22 cellular contexts compared by ENCODE assay signal in genomic region chr20:53180928-53181362, GRCh38.
"Had no signal": no experiment of that assay in that cellular context is flagged by ENCODE, and none has a peak within 500 bp of the region (broad histone marks: within the 10 kb centered on the region; RNA-seq: fewer than 3 reads in every experiment).

No MANE protein-coding gene starts in this region.

- ATAC-seq: activated CD4-positive, CD25-positive, alpha-beta regulatory T cell treated with anti-CD3 and anti-CD28 coated beads, Interleukin-2, amount 50 U/mL, for 24 hours; activated CD8-positive, alpha-beta T cell treated with anti-CD3 and anti-CD28 coated beads for 36 hours; activated T-cell treated with anti-CD3 and anti-CD28 coated beads, Interleukin-2, amount 50 U/mL, for 4 hours; gastroesophageal sphincter; heart right ventricle had no signal

- H3K4me3 Mint-ChIP-seq: activated B cell treated with CpG ODN at 0.5 μM for 24 hours; activated CD8-positive, alpha-beta T cell treated with anti-CD3 and anti-CD28 coated beads for 36 hours; activated naive CD8-positive, alpha-beta T cell treated with anti-CD3 and anti-CD28 coated beads, Interleukin-2, amount 10 ng/mL, durations not matched to agents 7 days and 5 days; activated T-cell treated with anti-CD3 and anti-CD28 coated beads, Interleukin-2, amount 50 U/mL, for 4 hours; brain had no signal

- H3K4me1 Mint-ChIP-seq: activated B cell treated with CpG ODN at 0.5 μM for 24 hours; activated naive CD8-positive, alpha-beta T cell treated with anti-CD3 and anti-CD28 coated beads, Interleukin-2, amount 10 ng/mL, durations not matched to agents 7 days and 5 days had no signal

- H3K9me3 Mint-ChIP-seq: activated B cell treated with CpG ODN at 0.5 μM for 24 hours; activated CD8-positive, alpha-beta T cell treated with anti-CD3 and anti-CD28 coated beads for 36 hours; activated naive CD8-positive, alpha-beta T cell treated with anti-CD3 and anti-CD28 coated beads, Interleukin-2, amount 10 ng/mL, durations not matched to agents 7 days and 5 days; activated T-cell treated with anti-CD3 and anti-CD28 coated beads, Interleukin-2, amount 50 U/mL, for 4 hours; activated T-helper 2 cell treated with anti-CD3 and anti-CD28 coated beads, Interferon-gamma antibody, Interleukin-2, Interleukin-4, amounts not matched to agents 10 μg/mL and 5 μg/mL and 100 μg/mL, durations not matched to agents 14 hours and 24 hours and 36 hours; brain had no signal

- H3K27ac Mint-ChIP-seq: activated B cell treated with CpG ODN at 0.5 μM for 24 hours; activated CD8-positive, alpha-beta T cell treated with anti-CD3 and anti-CD28 coated beads for 36 hours; activated naive CD8-positive, alpha-beta T cell treated with anti-CD3 and anti-CD28 coated beads, Interleukin-2, amount 10 ng/mL, durations not matched to agents 7 days and 5 days; activated T-helper 2 cell treated with anti-CD3 and anti-CD28 coated beads, Interferon-gamma antibody, Interleukin-2, Interleukin-4, amounts not matched to agents 10 μg/mL and 5 μg/mL and 100 μg/mL, durations not matched to agents 14 hours and 24 hours and 36 hours; brain had no signal

- DNase-seq: activated B cell treated with CpG ODN at 0.5 μM for 24 hours; activated CD4-positive, alpha-beta T cell treated with anti-CD3 and anti-CD28 coated beads for 48 hours; activated CD4-positive, alpha-beta T cell treated with anti-CD3 and anti-CD28 coated beads, Interleukin-2, amount 50 U/mL, for 1 hour; activated CD4-positive, alpha-beta T cell treated with anti-CD3 and anti-CD28 coated beads, Interleukin-2, amount 50 U/mL, for 48 hours; activated CD8-positive, alpha-beta memory T cell treated with anti-CD3 and anti-CD28 coated beads for 24 hours; activated CD8-positive, alpha-beta T cell treated with anti-CD3 and anti-CD28 coated beads for 36 hours; activated effector memory CD4-positive, alpha-beta T cell treated with anti-CD3 and anti-CD28 coated beads, Interleukin-2, amount 50 U/mL, for 16 hours; activated naive CD4-positive, alpha-beta T cell treated with anti-CD3 and anti-CD28 coated beads, Interleukin-2, amount 50 U/mL, for 16 hours; activated naive CD8-positive, alpha-beta T cell treated with anti-CD3 and anti-CD28 coated beads, Interleukin-2, amount 10 ng/mL, durations not matched to agents 7 days and 5 days; activated T-cell treated with anti-CD3 and anti-CD28 coated beads, Interleukin-2, amount 50 U/mL, for 4 hours; central memory CD4-positive, alpha-beta T cell; cerebellar nuclear complex; colonic mucosa; effector CD8-positive, alpha-beta T cell; esophagus squamous epithelium; foreskin melanocyte; heart right ventricle; T-helper 2 cell had no signal

- H3K27me3 Mint-ChIP-seq: activated naive CD8-positive, alpha-beta T cell treated with anti-CD3 and anti-CD28 coated beads, Interleukin-2, amount 10 ng/mL, durations not matched to agents 7 days and 5 days had no signal

- H3K36me3 Mint-ChIP-seq: activated naive CD8-positive, alpha-beta T cell treated with anti-CD3 and anti-CD28 coated beads, Interleukin-2, amount 10 ng/mL, durations not matched to agents 7 days and 5 days; brain had no signal
